ENCODE assay signal across 20 cellular contexts in genomic region chr13:80665792-80666333, GRCh38.
"Had no signal": no experiment of that assay in that cellular context is flagged by ENCODE, and none has a peak within 500 bp of the region (broad histone marks: within the 10 kb centered on the region; RNA-seq: fewer than 3 reads in every experiment).

No MANE protein-coding gene starts in this region.

- H3K27me3 Mint-ChIP-seq: activated CD4-positive, alpha-beta T cell treated with anti-CD3 and anti-CD28 coated beads for 36 hours; activated naive CD8-positive, alpha-beta T cell treated with anti-CD3 and anti-CD28 coated beads for 36 hours; effector memory CD8-positive, alpha-beta T cell; naive thymus-derived CD4-positive, alpha-beta T cell had no signal

- H3K4me3 Mint-ChIP-seq: activated CD4-positive, alpha-beta T cell treated with anti-CD3 and anti-CD28 coated beads for 36 hours; activated naive CD8-positive, alpha-beta T cell treated with anti-CD3 and anti-CD28 coated beads for 36 hours; activated T-helper 1 cell treated with anti-CD3 and anti-CD28 coated beads, Interleukin-12 subunit alpha, Interleukin-12 subunit beta, Interleukin-2, Interleukin-4 antibody, amounts not matched to agents 30 ng/mL and 10 ng/mL and 1 ng/mL, durations not matched to agents 14 hours and 24 hours and 36 hours; effector memory CD8-positive, alpha-beta T cell; naive thymus-derived CD4-positive, alpha-beta T cell; T-helper 2 cell treated with Interferon-gamma antibody and Interleukin-4, amounts not matched to agents 5 μg/mL and 100 μg/mL, for 36 hours had no signal

- H3K36me3 Mint-ChIP-seq: activated naive CD8-positive, alpha-beta T cell treated with anti-CD3 and anti-CD28 coated beads for 36 hours; naive thymus-derived CD4-positive, alpha-beta T cell had no signal

- FAIRE-seq: frontal cortex, TTC549 had no signal

- H3K9me3 ChIP-seq: body of pancreas had no signal

- H3K4me3 ChIP-seq: body of pancreas, smooth muscle cell had no signal

- H3K27me3 ChIP-seq: body of pancreas had no signal

- DNase-seq: activated CD4-positive, alpha-beta T cell treated with anti-CD3 and anti-CD28 coated beads for 36 hours; activated CD4-positive, alpha-beta T cell treated with anti-CD3 and anti-CD28 coated beads, Interleukin-2, amount 50 U/mL, for 48 hours; activated naive CD4-positive, alpha-beta T cell; activated naive CD8-positive, alpha-beta T cell treated with anti-CD3 and anti-CD28 coated beads for 36 hours; activated T-cell treated with anti-CD3 and anti-CD28 coated beads for 4 hours; amniotic stem cell; body of pancreas; caudate nucleus; effector memory CD8-positive, alpha-beta T cell; immature natural killer cell; mesenchymal stem cell; naive thymus-derived CD4-positive, alpha-beta T cell; stimulated activated CD4-positive, alpha-beta T cell treated with anti-CD3 and anti-CD28 coated beads, Interleukin-4, amount 100 ng/mL, for 1 hour had no signal

- H3K4me1 Mint-ChIP-seq: activated CD4-positive, alpha-beta T cell treated with anti-CD3 and anti-CD28 coated beads for 36 hours; activated naive CD8-positive, alpha-beta T cell treated with anti-CD3 and anti-CD28 coated beads for 36 hours; naive thymus-derived CD4-positive, alpha-beta T cell had no signal

- H3K4me2 ChIP-seq: smooth muscle cell had no signal

- ATAC-seq: activated CD4-positive, alpha-beta T cell treated with anti-CD3 and anti-CD28 coated beads for 36 hours; body of pancreas; effector memory CD8-positive, alpha-beta T cell; naive thymus-derived CD4-positive, alpha-beta T cell; sciatic nerve had no signal

- H3K9me3 Mint-ChIP-seq: activated naive CD8-positive, alpha-beta T cell treated with anti-CD3 and anti-CD28 coated beads for 36 hours; activated T-helper 1 cell treated with anti-CD3 and anti-CD28 coated beads, Interleukin-12 subunit alpha, Interleukin-12 subunit beta, Interleukin-2, Interleukin-4 antibody, amounts not matched to agents 30 ng/mL and 10 ng/mL and 1 ng/mL, durations not matched to agents 14 hours and 24 hours and 36 hours had no signal

- H3K27ac Mint-ChIP-seq: activated CD4-positive, alpha-beta T cell treated with anti-CD3 and anti-CD28 coated beads for 36 hours; activated naive CD8-positive, alpha-beta T cell treated with anti-CD3 and anti-CD28 coated beads for 36 hours; activated T-helper 1 cell treated with anti-CD3 and anti-CD28 coated beads, Interleukin-12 subunit alpha, Interleukin-12 subunit beta, Interleukin-2, Interleukin-4 antibody, amounts not matched to agents 30 ng/mL and 10 ng/mL and 1 ng/mL, durations not matched to agents 14 hours and 24 hours and 36 hours; effector memory CD8-positive, alpha-beta T cell; immature natural killer cell; naive thymus-derived CD4-positive, alpha-beta T cell; T-helper 2 cell treated with Interferon-gamma antibody and Interleukin-4, amounts not matched to agents 5 μg/mL and 100 μg/mL, for 36 hours had no signal

- H3K27ac ChIP-seq: body of pancreas, epithelial cell of prostate had no signal
